In the genomic region with DNA sequence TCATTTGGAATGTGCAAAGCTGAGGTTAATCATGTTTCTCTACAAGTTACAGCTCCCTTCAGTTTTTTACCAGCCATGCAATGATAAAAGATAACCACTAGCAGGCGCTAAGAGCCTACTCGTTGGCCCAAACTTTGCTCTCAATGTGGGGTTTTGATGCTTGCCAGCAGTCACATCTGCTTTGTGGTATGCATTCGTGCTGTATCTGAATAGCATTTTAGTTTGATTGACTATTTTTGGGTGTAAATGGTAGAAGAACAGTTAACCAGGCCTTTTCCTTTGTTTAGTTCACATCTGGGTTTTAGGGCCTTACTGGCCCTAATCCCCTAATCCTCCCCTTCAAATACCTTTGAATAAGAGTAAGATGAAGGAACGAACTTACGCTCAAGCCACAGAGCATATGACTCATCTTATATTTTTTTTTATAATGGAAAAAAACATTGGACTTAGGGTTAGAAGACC, we compare ENCODE assay signal across 2 cellular contexts.
A peak's percentile ranks its signal among the peaks of the same experiment; 100 is the strongest.
TF ChIP-seq lines count a peak whose summit lies in the region.

No MANE protein-coding gene starts in this region.

TF ChIP-seq in SK-N-SH treated with all-trans-retinoic acid at 6 μM for 48 hours, 23 proteins besides CTCF, POLR2A, EP300 and RAD21 (continued from another document):
- TF ChIP-seq, protein P1, sequence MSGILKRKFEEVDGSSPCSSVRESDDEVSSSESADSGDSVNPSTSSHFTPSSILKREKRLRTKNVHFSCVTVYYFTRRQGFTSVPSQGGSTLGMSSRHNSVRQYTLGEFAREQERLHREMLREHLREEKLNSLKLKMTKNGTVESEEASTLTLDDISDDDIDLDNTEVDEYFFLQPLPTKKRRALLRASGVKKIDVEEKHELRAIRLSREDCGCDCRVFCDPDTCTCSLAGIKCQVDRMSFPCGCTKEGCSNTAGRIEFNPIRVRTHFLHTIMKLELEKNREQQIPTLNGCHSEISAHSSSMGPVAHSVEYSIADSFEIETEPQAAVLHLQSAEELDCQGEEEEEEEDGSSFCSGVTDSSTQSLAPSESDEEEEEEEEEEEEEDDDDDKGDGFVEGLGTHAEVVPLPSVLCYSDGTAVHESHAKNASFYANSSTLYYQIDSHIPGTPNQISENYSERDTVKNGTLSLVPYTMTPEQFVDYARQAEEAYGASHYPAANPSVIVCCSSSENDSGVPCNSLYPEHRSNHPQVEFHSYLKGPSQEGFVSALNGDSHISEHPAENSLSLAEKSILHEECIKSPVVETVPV (CRISPR knock-in tag; IDR thresholded peaks at IDR 0.05), result no peak

TF ChIP-seq in HepG2, 621 proteins besides CTCF, POLR2A, EP300 and RAD21 (continued from another document):
- TF ChIP-seq, protein P2, sequence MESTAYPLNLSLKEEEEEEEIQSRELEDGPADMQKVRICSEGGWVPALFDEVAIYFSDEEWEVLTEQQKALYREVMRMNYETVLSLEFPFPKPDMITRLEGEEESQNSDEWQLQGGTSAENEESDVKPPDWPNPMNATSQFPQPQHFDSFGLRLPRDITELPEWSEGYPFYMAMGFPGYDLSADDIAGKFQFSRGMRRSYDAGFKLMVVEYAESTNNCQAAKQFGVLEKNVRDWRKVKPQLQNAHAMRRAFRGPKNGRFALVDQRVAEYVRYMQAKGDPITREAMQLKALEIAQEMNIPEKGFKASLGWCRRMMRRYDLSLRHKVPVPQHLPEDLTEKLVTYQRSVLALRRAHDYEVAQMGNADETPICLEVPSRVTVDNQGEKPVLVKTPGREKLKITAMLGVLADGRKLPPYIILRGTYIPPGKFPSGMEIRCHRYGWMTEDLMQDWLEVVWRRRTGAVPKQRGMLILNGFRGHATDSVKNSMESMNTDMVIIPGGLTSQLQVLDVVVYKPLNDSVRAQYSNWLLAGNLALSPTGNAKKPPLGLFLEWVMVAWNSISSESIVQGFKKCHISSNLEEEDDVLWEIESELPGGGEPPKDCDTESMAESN (CRISPR knock-in tag; conservative IDR thresholded peaks at IDR 0.05), result no peak
- TF ChIP-seq SOX5 (CRISPR knock-in tag; IDR thresholded peaks at IDR 0.05; ENCODE audit: borderline replicate concordance), result no peak
- TF ChIP-seq, protein P3, sequence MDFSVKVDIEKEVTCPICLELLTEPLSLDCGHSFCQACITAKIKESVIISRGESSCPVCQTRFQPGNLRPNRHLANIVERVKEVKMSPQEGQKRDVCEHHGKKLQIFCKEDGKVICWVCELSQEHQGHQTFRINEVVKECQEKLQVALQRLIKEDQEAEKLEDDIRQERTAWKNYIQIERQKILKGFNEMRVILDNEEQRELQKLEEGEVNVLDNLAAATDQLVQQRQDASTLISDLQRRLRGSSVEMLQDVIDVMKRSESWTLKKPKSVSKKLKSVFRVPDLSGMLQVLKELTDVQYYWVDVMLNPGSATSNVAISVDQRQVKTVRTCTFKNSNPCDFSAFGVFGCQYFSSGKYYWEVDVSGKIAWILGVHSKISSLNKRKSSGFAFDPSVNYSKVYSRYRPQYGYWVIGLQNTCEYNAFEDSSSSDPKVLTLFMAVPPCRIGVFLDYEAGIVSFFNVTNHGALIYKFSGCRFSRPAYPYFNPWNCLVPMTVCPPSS (IDR thresholded peaks at IDR 0.05), result no peak
- peak; percentile 98 for TF ChIP-seq SMC3 (IDR thresholded peaks at IDR 0.05; ENCODE audit: low read length)
- TF ChIP-seq TOE1 (CRISPR knock-in tag; IDR thresholded peaks at IDR 0.05), result no peak
- TF ChIP-seq FOXJ3 (CRISPR knock-in tag; IDR thresholded peaks at IDR 0.05; ENCODE audit: borderline replicate concordance), result 0 out of 2 replicates have a peak, but pooled peaks have one; percentile 20
- TF ChIP-seq TEAD3 (CRISPR knock-in tag; optimal IDR thresholded peaks at IDR 0.05; ENCODE audit: borderline replicate concordance), result peak; percentile 16
- TF ChIP-seq, protein P4, sequence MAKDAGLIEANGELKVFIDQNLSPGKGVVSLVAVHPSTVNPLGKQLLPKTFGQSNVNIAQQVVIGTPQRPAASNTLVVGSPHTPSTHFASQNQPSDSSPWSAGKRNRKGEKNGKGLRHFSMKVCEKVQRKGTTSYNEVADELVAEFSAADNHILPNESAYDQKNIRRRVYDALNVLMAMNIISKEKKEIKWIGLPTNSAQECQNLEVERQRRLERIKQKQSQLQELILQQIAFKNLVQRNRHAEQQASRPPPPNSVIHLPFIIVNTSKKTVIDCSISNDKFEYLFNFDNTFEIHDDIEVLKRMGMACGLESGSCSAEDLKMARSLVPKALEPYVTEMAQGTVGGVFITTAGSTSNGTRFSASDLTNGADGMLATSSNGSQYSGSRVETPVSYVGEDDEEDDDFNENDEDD (CRISPR knock-in tag; IDR thresholded peaks at IDR 0.05; ENCODE audit: borderline replicate concordance), result no peak
- no peak for TF ChIP-seq REPIN1 (CRISPR knock-in tag; IDR thresholded peaks at IDR 0.05; ENCODE audit: borderline replicate concordance, low read depth)
- TF ChIP-seq, protein P5, sequence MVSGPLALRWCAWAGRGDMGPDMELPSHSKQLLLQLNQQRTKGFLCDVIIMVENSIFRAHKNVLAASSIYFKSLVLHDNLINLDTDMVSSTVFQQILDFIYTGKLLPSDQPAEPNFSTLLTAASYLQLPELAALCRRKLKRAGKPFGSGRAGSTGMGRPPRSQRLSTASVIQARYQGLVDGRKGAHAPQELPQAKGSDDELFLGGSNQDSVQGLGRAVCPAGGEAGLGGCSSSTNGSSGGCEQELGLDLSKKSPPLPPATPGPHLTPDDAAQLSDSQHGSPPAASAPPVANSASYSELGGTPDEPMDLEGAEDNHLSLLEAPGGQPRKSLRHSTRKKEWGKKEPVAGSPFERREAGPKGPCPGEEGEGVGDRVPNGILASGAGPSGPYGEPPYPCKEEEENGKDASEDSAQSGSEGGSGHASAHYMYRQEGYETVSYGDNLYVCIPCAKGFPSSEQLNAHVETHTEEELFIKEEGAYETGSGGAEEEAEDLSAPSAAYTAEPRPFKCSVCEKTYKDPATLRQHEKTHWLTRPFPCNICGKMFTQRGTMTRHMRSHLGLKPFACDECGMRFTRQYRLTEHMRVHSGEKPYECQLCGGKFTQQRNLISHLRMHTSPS (CRISPR knock-in tag; IDR thresholded peaks at IDR 0.05; ENCODE audit: low read depth), result no peak
- TF ChIP-seq GLMP (CRISPR knock-in tag; IDR thresholded peaks at IDR 0.05; ENCODE audit: borderline replicate concordance), result no peak
- peak; percentile 98 for TF ChIP-seq STAG1 (CRISPR knock-in tag; IDR thresholded peaks at IDR 0.05)
- TF ChIP-seq JUNB (CRISPR knock-in tag; IDR thresholded peaks at IDR 0.05; ENCODE audit: borderline replicate concordance), result no peak
- no peak for TF ChIP-seq RARG (CRISPR knock-in tag; IDR thresholded peaks at IDR 0.05; ENCODE audit: low read depth)
- TF ChIP-seq, protein P6, sequence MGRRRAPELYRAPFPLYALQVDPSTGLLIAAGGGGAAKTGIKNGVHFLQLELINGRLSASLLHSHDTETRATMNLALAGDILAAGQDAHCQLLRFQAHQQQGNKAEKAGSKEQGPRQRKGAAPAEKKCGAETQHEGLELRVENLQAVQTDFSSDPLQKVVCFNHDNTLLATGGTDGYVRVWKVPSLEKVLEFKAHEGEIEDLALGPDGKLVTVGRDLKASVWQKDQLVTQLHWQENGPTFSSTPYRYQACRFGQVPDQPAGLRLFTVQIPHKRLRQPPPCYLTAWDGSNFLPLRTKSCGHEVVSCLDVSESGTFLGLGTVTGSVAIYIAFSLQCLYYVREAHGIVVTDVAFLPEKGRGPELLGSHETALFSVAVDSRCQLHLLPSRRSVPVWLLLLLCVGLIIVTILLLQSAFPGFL (CRISPR knock-in tag; IDR thresholded peaks at IDR 0.05), result no peak
